8 cellular contexts compared by ENCODE assay signal in the genomic region with DNA sequence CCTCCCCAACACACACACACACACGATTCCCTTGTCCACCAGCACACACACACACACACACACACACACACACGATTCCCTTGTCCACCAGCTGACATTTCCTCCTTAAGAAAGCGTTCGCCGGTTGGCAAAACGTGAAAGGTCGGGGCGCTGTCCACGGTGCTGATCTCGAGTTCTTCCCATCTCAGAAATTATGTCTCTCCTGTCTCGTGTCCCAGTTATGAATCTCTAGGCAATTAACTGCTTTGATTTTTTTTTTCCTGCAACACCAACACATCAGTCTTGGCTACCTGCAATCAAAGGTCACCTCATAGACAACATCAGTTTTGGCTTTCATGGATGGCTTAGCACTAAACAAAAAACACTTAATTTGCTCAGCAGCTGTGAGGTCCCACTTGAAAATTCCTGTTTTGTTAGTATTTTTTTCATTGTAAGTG.
DNase-seq lines count a peak whose midpoint lies in the region; ATAC-seq and TF ChIP-seq lines count a peak whose summit lies in the region.

No MANE protein-coding gene starts in this region.

- peak; percentile 54 for DNase-seq in DMS53 treated with DMSO at 0.1 percent for 48 hours (lab: John Stamatoyannopoulos, UW; ENCODE audit: unreplicated experiment)
- DNase-seq in LNCaP clone FGC (ENCODE audit: low read depth) = peak; percentile 19
- DNase-seq in activated T-cell treated with anti-CD3 and anti-CD28 coated beads for 48 hours (ENCODE audit: low read depth) = peak; percentile 35
- DNase-seq in globus pallidus (ENCODE audit: low spot score) = peak; percentile 6
- DNase-seq in stimulated activated CD4-positive, alpha-beta T cell treated with anti-CD3 and anti-CD28 coated beads, Interleukin-12 subunit alpha, Interleukin-12 subunit beta, amount 100 ng/mL, for 4 hours = peak; percentile 49
- no peak for DNase-seq in NCI-H1092 treated with DMSO at 0.1 percent for 48 hours (lab: John Stamatoyannopoulos, UW)

- H3K4me3 ChIP-seq in LNCaP clone FGC (ENCODE audit: low read depth, low read length) = no peak overlapping the region

- no peak for TF ChIP-seq CTCF in LNCaP clone FGC (IDR thresholded peaks at IDR 0.05; ENCODE audit: control insufficient read depth, extremely low read depth, insufficient read depth)

- ATAC-seq in GM18517 (IDR thresholded peaks at IDR 0.05; ENCODE audit: unreplicated experiment) (no peak), HG03378 (IDR thresholded peaks at IDR 0.05; ENCODE audit: unreplicated experiment) (no peak)
